ENCODE assay signal across 9 cellular contexts in genomic region chr3:48034000-48034516, GRCh38. TPM values are rescaled to one million over a fixed set of nuclear protein-coding genes. Genes with fewer than 3 reads are reported as not detected.
DNase-seq lines count a peak whose midpoint lies in the region; ATAC-seq and TF ChIP-seq lines count a peak whose summit lies in the region.
"Had no signal": no experiment of that assay in that cellular context is flagged by ENCODE, and none has a peak within 500 bp of the region (broad histone marks: within the 10 kb centered on the region; RNA-seq: fewer than 3 reads in every experiment).

No MANE protein-coding gene starts in this region.

- ATAC-seq in heart right ventricle (peak; percentile 65 to 91 (median 86)), GM21529 (IDR thresholded peaks at IDR 0.05; ENCODE audit: unreplicated experiment) (no peak), HG02763 (IDR thresholded peaks at IDR 0.05; ENCODE audit: unreplicated experiment) (no peak), HG03045 (IDR thresholded peaks at IDR 0.05; ENCODE audit: unreplicated experiment) (no peak)
- ATAC-seq in stimulated activated effector memory CD8-positive, alpha-beta T cell treated with anti-CD3 and anti-CD28 coated beads, Interleukin-12 subunit alpha, Interleukin-12 subunit beta, amount 100 ng/mL, for 72 hours: peak; percentile 57

- no peak overlapping the region for H3K4me3 Mint-ChIP-seq in activated T-helper 1 cell treated with anti-CD3 and anti-CD28 coated beads, Interleukin-12 subunit alpha, Interleukin-12 subunit beta, Interleukin-2, Interleukin-4 antibody, amounts not matched to agents 30 ng/mL and 10 ng/mL and 1 ng/mL, durations not matched to agents 14 hours and 24 hours and 36 hours
- H3K4me3 Mint-ChIP-seq in stimulated activated effector memory CD8-positive, alpha-beta T cell treated with anti-CD3 and anti-CD28 coated beads, Interleukin-12 subunit alpha, Interleukin-12 subunit beta, amount 100 ng/mL, for 72 hours: no peak overlapping the region

- peak overlapping the region; percentile 56 for H3K27ac Mint-ChIP-seq in activated T-helper 1 cell treated with anti-CD3 and anti-CD28 coated beads, Interleukin-12 subunit alpha, Interleukin-12 subunit beta, Interleukin-2, Interleukin-4 antibody, amounts not matched to agents 30 ng/mL and 10 ng/mL and 1 ng/mL, durations not matched to agents 14 hours and 24 hours and 36 hours
- H3K27ac Mint-ChIP-seq in stimulated activated effector memory CD8-positive, alpha-beta T cell treated with anti-CD3 and anti-CD28 coated beads, Interleukin-12 subunit alpha, Interleukin-12 subunit beta, amount 100 ng/mL, for 72 hours: peak overlapping the region; percentile 79

- no peaks in the 10 kb centered on the region for H3K36me3 ChIP-seq in heart right ventricle
- no peaks in the 10 kb centered on the region for H3K36me3 ChIP-seq in Peyer's patch

- H3K27me3 Mint-ChIP-seq in activated T-helper 1 cell treated with anti-CD3 and anti-CD28 coated beads, Interleukin-12 subunit alpha, Interleukin-12 subunit beta, Interleukin-2, Interleukin-4 antibody, amounts not matched to agents 30 ng/mL and 10 ng/mL and 1 ng/mL, durations not matched to agents 14 hours and 24 hours and 36 hours (ENCODE audit: insufficient read depth): no peaks in the 10 kb centered on the region

- H3K4me3 ChIP-seq in heart right ventricle (no peak overlapping the region), Peyer's patch (no peak overlapping the region)

- peaks cover 36% of the 10 kb centered on the region for H3K4me1 Mint-ChIP-seq in activated T-helper 1 cell treated with anti-CD3 and anti-CD28 coated beads, Interleukin-12 subunit alpha, Interleukin-12 subunit beta, Interleukin-2, Interleukin-4 antibody, amounts not matched to agents 30 ng/mL and 10 ng/mL and 1 ng/mL, durations not matched to agents 14 hours and 24 hours and 36 hours (ENCODE audit: low read depth)
- peaks cover 17% of the 10 kb centered on the region for H3K4me1 Mint-ChIP-seq in stimulated activated effector memory CD8-positive, alpha-beta T cell treated with anti-CD3 and anti-CD28 coated beads, Interleukin-12 subunit alpha, Interleukin-12 subunit beta, amount 100 ng/mL, for 72 hours

- H3K27ac ChIP-seq in heart right ventricle (peak overlapping the region; percentile 55 to 92 (median 80)), Peyer's patch (peak overlapping the region in 1 of 4 donors; percentile 54)
- H3K27ac ChIP-seq: HL-60 had no signal

- DNase-seq in HPDE6-E6E7 (ENCODE audit: extremely low spot score) (peak; percentile 27), heart right ventricle (no peak), Peyer's patch (no peak)
- no peak for DNase-seq in activated T-helper 1 cell treated with anti-CD3 and anti-CD28 coated beads, Interleukin-12 subunit alpha, Interleukin-12 subunit beta, Interleukin-2, Interleukin-4 antibody, amounts not matched to agents 30 ng/mL and 10 ng/mL and 1 ng/mL, durations not matched to agents 14 hours and 24 hours and 36 hours (ENCODE audit: low spot score)
- DNase-seq in stimulated activated effector memory CD8-positive, alpha-beta T cell treated with anti-CD3 and anti-CD28 coated beads, Interleukin-12 subunit alpha, Interleukin-12 subunit beta, amount 100 ng/mL, for 72 hours (ENCODE audit: low spot score in 2 of 2): no peak

- H3K27me3 ChIP-seq in heart right ventricle (no peaks in the 10 kb centered on the region), Peyer's patch (no peaks in the 10 kb centered on the region)

- H3K4me1 ChIP-seq in heart right ventricle (peaks cover 33 to 98% (median 75%) of the 10 kb centered on the region in 9 donors), Peyer's patch (peaks cover 0 to 20% (median 0%) of the 10 kb centered on the region in 4 donors)

- 33 to 48% methylated on average over 2 of the region's 2 CpGs for WGBS in heart right ventricle, 2 donors

- peaks cover 7% of the 10 kb centered on the region for H3K36me3 Mint-ChIP-seq in activated T-helper 1 cell treated with anti-CD3 and anti-CD28 coated beads, Interleukin-12 subunit alpha, Interleukin-12 subunit beta, Interleukin-2, Interleukin-4 antibody, amounts not matched to agents 30 ng/mL and 10 ng/mL and 1 ng/mL, durations not matched to agents 14 hours and 24 hours and 36 hours (ENCODE audit: low read depth)
- H3K36me3 Mint-ChIP-seq in stimulated activated effector memory CD8-positive, alpha-beta T cell treated with anti-CD3 and anti-CD28 coated beads, Interleukin-12 subunit alpha, Interleukin-12 subunit beta, amount 100 ng/mL, for 72 hours: peaks cover 14% of the 10 kb centered on the region

- intact Hi-C loops in activated T-helper 1 cell treated with anti-CD3 and anti-CD28 coated beads, Interleukin-12 subunit alpha, Interleukin-12 subunit beta, Interleukin-2, Interleukin-4 antibody, amounts not matched to agents 30 ng/mL and 10 ng/mL and 1 ng/mL, durations not matched to agents 14 hours and 24 hours and 36 hours (cut with micrococcal nuclease): no loop called here
- intact Hi-C loops in heart right ventricle (cut with DNase I): loop anchor here in 1 of 10 donors (10.0 kb wide), 1 partner anchor 51 kb away; no protein-coding TSS in a partner anchor

- H3K9me3 ChIP-seq in heart right ventricle: no peaks in the 10 kb centered on the region
- H3K9me3 ChIP-seq in Peyer's patch: no peaks in the 10 kb centered on the region

- TF ChIP-seq POLR2A in Peyer's patch (IDR thresholded peaks at IDR 0.05): no peak

- TF ChIP-seq CTCF in heart right ventricle (IDR thresholded peaks at IDR 0.05) (no peak), Peyer's patch (IDR thresholded peaks at IDR 0.05) (no peak)

- no peaks in the 10 kb centered on the region for H3K9me3 Mint-ChIP-seq in activated T-helper 1 cell treated with anti-CD3 and anti-CD28 coated beads, Interleukin-12 subunit alpha, Interleukin-12 subunit beta, Interleukin-2, Interleukin-4 antibody, amounts not matched to agents 30 ng/mL and 10 ng/mL and 1 ng/mL, durations not matched to agents 14 hours and 24 hours and 36 hours
- no peaks in the 10 kb centered on the region for H3K9me3 Mint-ChIP-seq in stimulated activated effector memory CD8-positive, alpha-beta T cell treated with anti-CD3 and anti-CD28 coated beads, Interleukin-12 subunit alpha, Interleukin-12 subunit beta, amount 100 ng/mL, for 72 hours

RNA-seq across cellular contexts. Expression of gene MAP4, which starts 17.8 kb away (rescaled TPM):
- 119 and 120 TPM in 2 replicates for total RNA-seq in activated T-helper 1 cell treated with anti-CD3 and anti-CD28 coated beads, Interleukin-12 subunit alpha, Interleukin-12 subunit beta, Interleukin-2, Interleukin-4 antibody, amounts not matched to agents 30 ng/mL and 10 ng/mL and 1 ng/mL, durations not matched to agents 14 hours and 24 hours and 36 hours
- 1,000 to 10,000 TPM in 5 of 10 donors, 100 to 1,000 TPM in 5; 451 to 1,345 (median 982) TPM for total RNA-seq in heart right ventricle
- polyA plus RNA-seq in heart right ventricle: 100 to 1,000 TPM; 141 to 248 TPM
- total RNA-seq in Peyer's patch: 100 to 1,000 TPM in 1 of 4 donors, 10 to 100 TPM in 3; 55.0 to 171 (median 89.3) TPM

Comparison
In these comparisons a context has a peak if more than half of its experiments do, and no peak if none do; other contexts are left out.
1. ATAC-seq: peak in heart right ventricle (8 of 8) and stimulated activated effector memory CD8-positive, alpha-beta T cell treated with anti-CD3 and anti-CD28 coated beads, Interleukin-12 subunit alpha, Interleukin-12 subunit beta, amount 100 ng/mL, for 72 hours (single experiment); none in GM21529 (single experiment), HG02763 (single experiment) and HG03045 (single experiment).